In genomic region chr11:47340980-47341775, GRCh38 we compare ENCODE assay signal across 17 cellular contexts. TPM values are rescaled to one million over a fixed set of nuclear protein-coding genes. Genes with fewer than 3 reads are reported as not detected.
"Had no signal": no experiment of that assay in that cellular context is flagged by ENCODE, and none has a peak within 500 bp of the region (broad histone marks: within the 10 kb centered on the region; RNA-seq: fewer than 3 reads in every experiment).

No MANE protein-coding gene starts in this region.

- H3K79me2 ChIP-seq: hepatocyte had no signal

- H3K36me3 Mint-ChIP-seq: stimulated activated memory B cell treated with anti-CD40 and anti-IgM and Interleukin-4, amounts not matched to agents 10 μg/mL and 1 μg/mL and 100 μg/mL, for 72 hours had no signal

- H3K4me3 ChIP-seq: ascending aorta, esophagus squamous epithelium, hepatocyte, lower lobe of right lung, tibial nerve had no signal

- H3K4me1 ChIP-seq: ascending aorta, esophagus squamous epithelium, lower lobe of right lung, tibial nerve had no signal

- H3K9me3 ChIP-seq: ascending aorta, esophagus squamous epithelium, lower lobe of right lung, neutrophil, tibial nerve had no signal

- ATAC-seq: activated CD4-positive, alpha-beta T cell treated with anti-CD3 and anti-CD28 coated beads for 36 hours; activated CD8-positive, alpha-beta T cell treated with anti-CD3 and anti-CD28 coated beads, Interleukin-2, amount 10 ng/mL, durations not matched to agents 7 days and 5 days; lower lobe of right lung; stimulated activated memory B cell treated with anti-CD40 and anti-IgM and Interleukin-4, amounts not matched to agents 10 μg/mL and 1 μg/mL and 100 μg/mL, for 72 hours had no signal

- H3K9me3 Mint-ChIP-seq: stimulated activated memory B cell treated with anti-CD40 and anti-IgM and Interleukin-4, amounts not matched to agents 10 μg/mL and 1 μg/mL and 100 μg/mL, for 72 hours had no signal

- FAIRE-seq: bronchial epithelial cell had no signal

- DNase-seq: activated CD4-positive, alpha-beta T cell treated with anti-CD3 and anti-CD28 coated beads for 36 hours; activated CD8-positive, alpha-beta memory T cell treated with anti-CD3 and anti-CD28 coated beads, Interleukin-2, amount 50 U/mL, for 48 hours; activated CD8-positive, alpha-beta T cell treated with anti-CD3 and anti-CD28 coated beads, Interleukin-2, amount 10 ng/mL, durations not matched to agents 7 days and 5 days; activated naive CD4-positive, alpha-beta T cell; esophagus squamous epithelium; foreskin melanocyte; lower lobe of right lung; midbrain; stimulated activated CD4-positive, alpha-beta T cell treated with anti-CD3 and anti-CD28 coated beads, Interleukin-1b, Interleukin-23, amount 100 ng/mL, for 48 hours; T1000 had no signal

- H3K27me3 ChIP-seq: ascending aorta, hepatocyte, neutrophil, tibial nerve had no signal

- H3K4me1 Mint-ChIP-seq: activated CD4-positive, alpha-beta T cell treated with anti-CD3 and anti-CD28 coated beads for 36 hours had no signal

- H3K4me2 ChIP-seq: hepatocyte had no signal

- H2AFZ ChIP-seq: hepatocyte had no signal

- H3K27me3 Mint-ChIP-seq: activated CD4-positive, alpha-beta T cell treated with anti-CD3 and anti-CD28 coated beads for 36 hours; stimulated activated memory B cell treated with anti-CD40 and anti-IgM and Interleukin-4, amounts not matched to agents 10 μg/mL and 1 μg/mL and 100 μg/mL, for 72 hours had no signal

- H3K27ac Mint-ChIP-seq: activated CD4-positive, alpha-beta T cell treated with anti-CD3 and anti-CD28 coated beads for 36 hours; activated CD8-positive, alpha-beta T cell treated with anti-CD3 and anti-CD28 coated beads, Interleukin-2, amount 10 ng/mL, durations not matched to agents 7 days and 5 days; stimulated activated memory B cell treated with anti-CD40 and anti-IgM and Interleukin-4, amounts not matched to agents 10 μg/mL and 1 μg/mL and 100 μg/mL, for 72 hours had no signal

- H3K4me3 Mint-ChIP-seq: activated CD4-positive, alpha-beta T cell treated with anti-CD3 and anti-CD28 coated beads for 36 hours; activated CD8-positive, alpha-beta T cell treated with anti-CD3 and anti-CD28 coated beads, Interleukin-2, amount 10 ng/mL, durations not matched to agents 7 days and 5 days; stimulated activated memory B cell treated with anti-CD40 and anti-IgM and Interleukin-4, amounts not matched to agents 10 μg/mL and 1 μg/mL and 100 μg/mL, for 72 hours had no signal

- H3K27ac ChIP-seq: ascending aorta, esophagus squamous epithelium, hepatocyte, lower lobe of right lung, neutrophil, tibial nerve had no signal

- H3K36me3 ChIP-seq: ascending aorta, esophagus squamous epithelium, lower lobe of right lung, tibial nerve had no signal

RNA-seq across cellular contexts. Expression of gene MYBPC3, which starts 11.3 kb away (rescaled TPM):
- total RNA-seq: activated CD4-positive, alpha-beta T cell treated with anti-CD3 and anti-CD28 coated beads for 36 hours; activated CD8-positive, alpha-beta T cell treated with anti-CD3 and anti-CD28 coated beads, Interleukin-2, amount 10 ng/mL, durations not matched to agents 7 days and 5 days; ascending aorta; kidney epithelial cell had no signal

RNA-seq across cellular contexts. Expression of gene SPI1, which starts 37.2 kb away (rescaled TPM):
- total RNA-seq: activated CD8-positive, alpha-beta T cell treated with anti-CD3 and anti-CD28 coated beads, Interleukin-2, amount 10 ng/mL, durations not matched to agents 7 days and 5 days; bronchial epithelial cell; kidney epithelial cell had no signal
